ENCODE assay signal across 1 cellular context in genomic region chr16:10892782-10893181, GRCh38.
TF ChIP-seq lines count a peak whose summit lies in the region.

No MANE protein-coding gene starts in this region.

TF ChIP-seq in GM12878, 131 proteins besides CTCF, POLR2A, EP300 and RAD21:
- 0 out of 2 replicates have a peak, but pooled peaks have one; percentile 18 for TF ChIP-seq RUNX3 (IDR thresholded peaks at IDR 0.05; ENCODE audit: low read length)
- no peak for TF ChIP-seq STAT3 (IDR thresholded peaks at IDR 0.05; ENCODE audit: low read depth, low read length)
- TF ChIP-seq ATF7 (IDR thresholded peaks at IDR 0.05; ENCODE audit: low read depth) = peak; percentile 57; the same call in 1 of the 2 replicates
- TF ChIP-seq NBN (IDR thresholded peaks at IDR 0.05) = no peak
